ENCODE assay signal across 21 cellular contexts in genomic region chr7:4960363-4960762, GRCh38. TPM values are rescaled to one million over a fixed set of nuclear protein-coding genes. Genes with fewer than 3 reads are reported as not detected.
DNase-seq lines count a peak whose midpoint lies in the region; TF ChIP-seq lines count a peak whose summit lies in the region.
"Had no signal": no experiment of that assay in that cellular context is flagged by ENCODE, and none has a peak within 500 bp of the region (broad histone marks: within the 10 kb centered on the region; RNA-seq: fewer than 3 reads in every experiment).

No MANE protein-coding gene starts in this region.

- no peaks in the 10 kb centered on the region for H3K36me3 Mint-ChIP-seq in progenitor cell of endocrine pancreas (ENCODE audit: insufficient read depth)

- TF ChIP-seq CTCF in GM06990 (IDR thresholded peaks at IDR 0.05; ENCODE audit: insufficient read depth, low read length, poor library complexity, severe bottlenecking) (peak; percentile 22), epithelial cell of proximal tubule (conservative IDR thresholded peaks at IDR 0.05; ENCODE audit: low read depth, low read length) (peak; percentile 19), progenitor cell of endocrine pancreas (IDR thresholded peaks at IDR 0.05; ENCODE audit: unreplicated experiment) (no peak)

- no peaks in the 10 kb centered on the region for H3K9me3 Mint-ChIP-seq in progenitor cell of endocrine pancreas (ENCODE audit: low read depth)
- H3K9me3 Mint-ChIP-seq: activated CD8-positive, alpha-beta T cell treated with anti-CD3 and anti-CD28 coated beads for 36 hours; activated naive CD8-positive, alpha-beta T cell treated with anti-CD3 and anti-CD28 coated beads, Interleukin-2, amount 50 U/mL, for 24 hours had no signal

- H3K4me3 ChIP-seq in GM06990 (replicated peaks; ENCODE audit: low read depth, low read length) (no peak overlapping the region), epithelial cell of proximal tubule (ENCODE audit: low read depth, low read length) (no peak overlapping the region)
- H3K4me3 ChIP-seq: BLaER1, breast epithelium, left lung, uterus had no signal

- no peak for TF ChIP-seq EP300 in Ishikawa (IDR thresholded peaks at IDR 0.05; ENCODE audit: borderline replicate concordance)

- H3K27me3 ChIP-seq in GM06990 (replicated peaks; ENCODE audit: control insufficient read depth, insufficient read depth, low read length) = no peaks in the 10 kb centered on the region; the same call in none of the 2 replicates

- H3K27ac Mint-ChIP-seq in progenitor cell of endocrine pancreas = no peak overlapping the region
- H3K27ac Mint-ChIP-seq: activated CD8-positive, alpha-beta T cell treated with anti-CD3 and anti-CD28 coated beads for 36 hours; activated naive CD8-positive, alpha-beta T cell treated with anti-CD3 and anti-CD28 coated beads, Interleukin-2, amount 50 U/mL, for 24 hours had no signal

- H3K4me1 Mint-ChIP-seq in progenitor cell of endocrine pancreas (ENCODE audit: low read depth) = peaks cover 5% of the 10 kb centered on the region

- DNase-seq in GM06990 (ENCODE audit: extremely low read depth, insufficient read length) (no peak), epithelial cell of proximal tubule (ENCODE audit: low read depth) (no peak), progenitor cell of endocrine pancreas (ENCODE audit: low spot score, unreplicated experiment) (no peak), NCI-H748 (lab: John Stamatoyannopoulos, UW; ENCODE audit: unreplicated experiment) (no peak), globus pallidus (ENCODE audit: low spot score) (no peak)
- no peak for DNase-seq in activated CD4-positive, alpha-beta T cell treated with anti-CD3 and anti-CD28 coated beads for 4 hours
- DNase-seq: activated CD8-positive, alpha-beta T cell treated with anti-CD3 and anti-CD28 coated beads for 36 hours; activated naive CD8-positive, alpha-beta T cell treated with anti-CD3 and anti-CD28 coated beads, Interleukin-2, amount 50 U/mL, for 24 hours; GF-D8; left lung; NCI-H1436 treated with DMSO at 0.1 percent for 48 hours; SHP77; stimulated activated CD4-positive, alpha-beta T cell treated with anti-CD3 and anti-CD28 coated beads, Interleukin-4, amount 100 ng/mL, for 24 hours; T-helper 1 cell; uterus had no signal

- no peaks in the 10 kb centered on the region for H3K36me3 ChIP-seq in GM06990 (ENCODE audit: control insufficient read depth, insufficient read depth, low read length)
- H3K36me3 ChIP-seq: BLaER1, breast epithelium, left lung, uterus had no signal

- H3K27me3 Mint-ChIP-seq in progenitor cell of endocrine pancreas = peaks cover 49% of the 10 kb centered on the region

- peak; percentile 42 for TF ChIP-seq RAD21 in Ishikawa (IDR thresholded peaks at IDR 0.05; ENCODE audit: low read depth)

- H3K4me3 Mint-ChIP-seq in progenitor cell of endocrine pancreas (ENCODE audit: low read depth) = peak overlapping the region; percentile 37
- H3K4me3 Mint-ChIP-seq: activated CD8-positive, alpha-beta T cell treated with anti-CD3 and anti-CD28 coated beads for 36 hours; activated naive CD8-positive, alpha-beta T cell treated with anti-CD3 and anti-CD28 coated beads, Interleukin-2, amount 50 U/mL, for 24 hours had no signal

TF ChIP-seq in Ishikawa, 13 proteins besides CTCF, POLR2A, EP300 and RAD21:
- no peak for TF ChIP-seq CEBPB (IDR thresholded peaks at IDR 0.05)
- TF ChIP-seq FOXM1 (IDR thresholded peaks at IDR 0.05; ENCODE audit: borderline replicate concordance, low read depth) = no peak
- no peak for TF ChIP-seq NFIC (IDR thresholded peaks at IDR 0.05)
- TF ChIP-seq YY1 (IDR thresholded peaks at IDR 0.05; ENCODE audit: low read depth) = no peak

RNA-seq across cellular contexts. Expression of gene MMD2, which starts 1.4 kb away (rescaled TPM):
- total RNA-seq in epithelial cell of proximal tubule = not detected in 2 replicates
- total RNA-seq in progenitor cell of endocrine pancreas = not detected in 2 replicates
- total RNA-seq: activated CD8-positive, alpha-beta T cell treated with anti-CD3 and anti-CD28 coated beads for 36 hours; breast epithelium; dermis microvascular lymphatic vessel endothelial cell; esophagus mucosa; left lung; skeletal muscle tissue; uterus had no signal
